In the genomic region with DNA sequence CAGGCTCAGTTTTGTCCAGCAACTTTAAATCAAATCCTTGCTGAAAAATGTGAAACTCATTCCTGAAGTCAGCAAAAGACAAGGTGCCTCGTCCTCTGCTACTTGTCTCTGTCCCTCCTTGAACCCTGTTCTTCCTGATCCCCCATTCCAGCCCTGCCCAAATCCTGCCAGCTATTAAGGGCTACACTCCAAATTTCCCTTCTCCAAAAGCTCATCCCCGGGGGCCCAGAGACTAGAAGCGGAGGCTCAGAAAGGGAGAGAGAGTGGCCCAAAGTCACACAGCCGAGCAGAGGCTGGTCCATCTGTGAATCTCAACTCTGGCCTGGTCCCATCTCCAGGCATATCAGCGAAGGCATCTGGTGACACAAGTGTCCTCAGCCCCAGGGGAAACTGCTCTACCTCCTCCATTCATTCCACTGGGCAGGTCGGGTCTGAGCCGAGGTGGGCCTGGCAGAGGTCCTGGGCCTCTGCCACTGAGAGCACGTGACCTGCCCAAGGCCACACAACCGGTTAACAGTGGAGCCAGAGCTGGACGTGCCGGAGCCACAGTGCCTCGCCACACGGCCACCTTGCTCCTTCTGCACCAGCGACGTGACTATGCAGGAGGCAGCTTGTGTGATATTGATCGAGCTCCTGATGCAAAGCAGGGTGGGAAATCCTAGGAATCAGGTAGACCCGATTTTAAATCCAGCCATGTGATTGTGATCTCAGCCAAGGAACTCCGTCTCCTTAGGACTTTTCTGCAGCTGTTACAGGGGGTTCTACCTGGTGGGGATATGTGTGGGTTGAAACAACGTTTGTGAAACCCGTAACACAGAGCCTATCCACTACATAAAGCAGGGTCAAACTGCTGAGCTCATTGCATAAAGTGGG, we compare ENCODE assay signal across 32 cellular contexts. TPM values are rescaled to one million over a fixed set of nuclear protein-coding genes. Genes with fewer than 3 reads are reported as not detected.
A peak's percentile ranks its signal among the peaks of the same experiment; 100 is the strongest.
DNase-seq lines count a peak whose midpoint lies in the region; ATAC-seq, FAIRE-seq and TF ChIP-seq lines count a peak whose summit lies in the region.
"Had no signal": no experiment of that assay in that cellular context is flagged by ENCODE, and none has a peak within 500 bp of the region (broad histone marks: within the 10 kb centered on the region; RNA-seq: fewer than 3 reads in every experiment).

No MANE protein-coding gene starts in this region.

- TF ChIP-seq POLR2A in HepG2 (IDR thresholded peaks at IDR 0.05; ENCODE audit: insufficient read depth in 1 of 2, low read depth in 2 of 2, low read length in 2 of 2) = 0 out of 4 replicates have a peak, but pooled peaks of 1 of the 2 experiments have one; percentile 49
- no peak for TF ChIP-seq POLR2A in right lobe of liver (IDR thresholded peaks at IDR 0.05)

- H3K27me3 ChIP-seq in HepG2 (ENCODE audit: control insufficient read depth in 1 of 2, insufficient read depth in 2 of 2, low read length in 2 of 2) (no peaks in the 10 kb centered on the region), right lobe of liver (no peaks in the 10 kb centered on the region), lower lobe of right lung (ENCODE audit: low read depth) (no peaks in the 10 kb centered on the region)

- peak; percentile 11 for ATAC-seq in HepG2
- ATAC-seq in right lobe of liver = no peak
- no peak for ATAC-seq in T-cell (replicated peaks in 1 of 4)
- ATAC-seq in stimulated activated naive B cell treated with anti-CD40 and anti-IgM and Interleukin-4, amounts not matched to agents 10 μg/mL and 1 μg/mL and 100 μg/mL, for 72 hours (replicated peaks) = no peak
- no peak for ATAC-seq in lower lobe of right lung
- ATAC-seq: gastroesophageal sphincter, HCT116, left cardiac atrium, PC-3, sciatic nerve had no signal

- H2AFZ ChIP-seq in HepG2 (ENCODE audit: low read length) = no peak overlapping the region

- in situ Hi-C loops in HepG2 (cut with HindIII; ENCODE audit: extremely low pct_ligation_motif_present, low pct_unique_long_range_greater_than_20kb) = no loop called here

- peak overlapping the region; percentile 71 to 84 for H3K27ac Mint-ChIP-seq in T-cell
- peak overlapping the region; percentile 14 for H3K27ac Mint-ChIP-seq in glutamatergic neuron (ENCODE audit: unreplicated experiment)
- H3K27ac Mint-ChIP-seq in stimulated activated naive B cell treated with anti-CD40 and anti-IgM and Interleukin-4, amounts not matched to agents 10 μg/mL and 1 μg/mL and 100 μg/mL, for 72 hours = peak overlapping the region; percentile 83
- H3K27ac Mint-ChIP-seq: type B pancreatic cell had no signal

- FAIRE-seq in HepG2 (lab: Jason Lieb, UNC) = no peak
- FAIRE-seq: bronchial epithelial cell had no signal

- H3K27ac ChIP-seq in HepG2 (ENCODE audit: extremely low read length, insufficient read depth, low read length) (peak overlapping the region; percentile 0), right lobe of liver (no peak overlapping the region), lower lobe of right lung (no peak overlapping the region), RWPE1 (no peak overlapping the region)
- H3K27ac ChIP-seq: gastroesophageal sphincter, prostate gland, SK-N-MC had no signal

- H4K20me1 ChIP-seq in HepG2 (ENCODE audit: insufficient read depth, low read length) = no peaks in the 10 kb centered on the region

- CTCF ChIA-PET in HepG2 (lab: Yijun Ruan, JAX; ENCODE audit: low intra/inter-chr PET ratio, low total read pairs) (no interaction called here), T-cell (lab: Charles Lee) (interaction anchor here in 1 of 2 donors (1.2 kb wide), 1 partner anchor 15 kb away, joined by 3 read pairs; no protein-coding TSS in a partner anchor), RWPE1 (lab: Yijun Ruan, JAX) (interaction anchor here (0.6 kb wide), 1 partner anchor 98 kb away, joined by 7 read pairs; no protein-coding TSS in a partner anchor)

- TSS peak; percentile 19 for BruUV-seq in HepG2 (replicated peaks; lab: Mats Ljungman, UMichigan)

- H3K36me3 ChIP-seq in HepG2 (replicated peaks in 1 of 2; ENCODE audit: control insufficient read depth in 1 of 2, insufficient read depth in 2 of 2, low read length in 2 of 2) = no peaks in the 10 kb centered on the region; a peak in 2 of 5 replicates
- H3K36me3 ChIP-seq in right lobe of liver = no peaks in the 10 kb centered on the region
- H3K36me3 ChIP-seq in lower lobe of right lung = no peaks in the 10 kb centered on the region
- H3K36me3 ChIP-seq: gastroesophageal sphincter, prostate gland had no signal

- peaks cover 100% of the 10 kb centered on the region for H3K4me1 ChIP-seq in HepG2 (ENCODE audit: insufficient read depth, low read length)
- no peaks in the 10 kb centered on the region for H3K4me1 ChIP-seq in right lobe of liver
- no peaks in the 10 kb centered on the region for H3K4me1 ChIP-seq in lower lobe of right lung
- H3K4me1 ChIP-seq: gastroesophageal sphincter, prostate gland had no signal

- 51% methylated on average over 20 of the region's 20 CpGs for WGBS in HepG2 (ENCODE audit: low lambda C conversion rate)
- WGBS in right lobe of liver (ENCODE audit: insufficient coverage, low coverage, low lambda C conversion rate, missing lambda C conversion rate) = 49% methylated on average over 2 of the region's 20 CpGs

- H3K9me3 Mint-ChIP-seq in T-cell = no peaks in the 10 kb centered on the region
- peaks cover 39% of the 10 kb centered on the region for H3K9me3 Mint-ChIP-seq in glutamatergic neuron (ENCODE audit: unreplicated experiment)
- H3K9me3 Mint-ChIP-seq in stimulated activated naive B cell treated with anti-CD40 and anti-IgM and Interleukin-4, amounts not matched to agents 10 μg/mL and 1 μg/mL and 100 μg/mL, for 72 hours = no peaks in the 10 kb centered on the region
- H3K9me3 Mint-ChIP-seq: type B pancreatic cell had no signal

- DNase-seq in HepG2 (ENCODE audit: low spot score) = no peak
- no peak for DNase-seq in right lobe of liver
- DNase-seq in T-cell = no peak
- no peak for DNase-seq in glutamatergic neuron
- DNase-seq in stimulated activated naive B cell treated with anti-CD40 and anti-IgM and Interleukin-4, amounts not matched to agents 10 μg/mL and 1 μg/mL and 100 μg/mL, for 72 hours = no peak
- no peak for DNase-seq in lower lobe of right lung
- DNase-seq in NK-92 (lab: John Stamatoyannopoulos, UW; ENCODE audit: unreplicated experiment) = no peak
- DNase-seq in RWPE1 (ENCODE audit: low spot score) = no peak
- DNase-seq: activated CD4-positive, alpha-beta T cell treated with anti-CD3 and anti-CD28 coated beads for 1 hour; activated naive CD4-positive, alpha-beta T cell treated with Interleukin-2 at 50 U/mL for 16 hours; Calu3; DMS79; effector CD4-positive, alpha-beta T cell; GDM1; hippocampal formation; Karpas-422; left cardiac atrium; mammary epithelial cell; NCI-H1417; NCI-H2029; NCI-H526; NK-92 treated with Interleukin-12 subunit alpha and Interleukin-12 subunit beta, amount 100 ng/mL, for 24 hours; PC-3; stimulated activated CD4-positive, alpha-beta T cell treated with anti-CD3 and anti-CD28 coated beads, Interleukin-4, amount 100 ng/mL, for 1 hour; T-helper 2 cell had no signal

- H3K4me3 ChIP-seq in HepG2 (replicated peaks in 1 of 3; ENCODE audit: insufficient read depth in 1 of 3, low read depth in 2 of 3, low read length in 3 of 3) (no peak overlapping the region), right lobe of liver (no peak overlapping the region), lower lobe of right lung (no peak overlapping the region)
- H3K4me3 ChIP-seq: gastroesophageal sphincter, prostate gland, SK-N-MC had no signal

- no peaks in the 10 kb centered on the region for H3K9me3 ChIP-seq in HepG2 (ENCODE audit: low read length)
- no peaks in the 10 kb centered on the region for H3K9me3 ChIP-seq in right lobe of liver
- no peaks in the 10 kb centered on the region for H3K9me3 ChIP-seq in lower lobe of right lung
- H3K9me3 ChIP-seq: gastroesophageal sphincter, prostate gland had no signal

- no peak for TF ChIP-seq EP300 in HepG2 (IDR thresholded peaks at IDR 0.05; ENCODE audit: low read depth in 2 of 2, low read length in 2 of 2)
- no peak for TF ChIP-seq EP300 in HepG2 (CRISPR knock-in tag; IDR thresholded peaks at IDR 0.05; ENCODE audit: borderline replicate concordance)

- POLR2A ChIA-PET in HepG2 (lab: Yijun Ruan, JAX) (interaction anchor here (0.9 to 6.7 kb wide), 5 partner anchors 10 to 33 kb away, joined by 3 to 124 read pairs (median 4); no protein-coding TSS in a partner anchor), T-cell (lab: Charles Lee) (interaction anchor here in 1 of 2 donors (0.6 kb wide), 1 partner anchor 151 kb away, joined by 3 read pairs; no protein-coding TSS in a partner anchor), RWPE1 (lab: Yijun Ruan, JAX; ENCODE audit: low non-redundant PET) (no interaction called here)

- TF ChIP-seq RAD21 in HepG2 (CRISPR knock-in tag; IDR thresholded peaks at IDR 0.05) = 0 out of 2 replicates have a peak, but pooled peaks have one; percentile 38

- TF ChIP-seq CTCF in HepG2 (CRISPR knock-in tag; IDR thresholded peaks at IDR 0.05) (no peak), right lobe of liver (IDR thresholded peaks at IDR 0.05) (no peak), glutamatergic neuron (IDR thresholded peaks at IDR 0.05; ENCODE audit: partially characterized antibody, unreplicated experiment) (no peak), lower lobe of right lung (IDR thresholded peaks at IDR 0.05) (no peak), RWPE1 (conservative IDR thresholded peaks at IDR 0.05; ENCODE audit: low read depth) (no peak)

- H3K36me3 Mint-ChIP-seq in T-cell = peaks cover 13% of the 10 kb centered on the region
- H3K36me3 Mint-ChIP-seq in glutamatergic neuron (ENCODE audit: unreplicated experiment) = peaks cover 5% of the 10 kb centered on the region
- no peaks in the 10 kb centered on the region for H3K36me3 Mint-ChIP-seq in stimulated activated naive B cell treated with anti-CD40 and anti-IgM and Interleukin-4, amounts not matched to agents 10 μg/mL and 1 μg/mL and 100 μg/mL, for 72 hours
- H3K36me3 Mint-ChIP-seq: type B pancreatic cell had no signal

- H3K4me1 Mint-ChIP-seq in T-cell (peaks cover 78 to 82% (median 79%) of the 10 kb centered on the region in 3 donors), glutamatergic neuron (ENCODE audit: low read depth, unreplicated experiment) (peaks cover 39% of the 10 kb centered on the region)
- H3K4me1 Mint-ChIP-seq in stimulated activated naive B cell treated with anti-CD40 and anti-IgM and Interleukin-4, amounts not matched to agents 10 μg/mL and 1 μg/mL and 100 μg/mL, for 72 hours = peaks cover 31 to 41% of the 10 kb centered on the region in 2 donors

- H3K79me2 ChIP-seq in HepG2 (ENCODE audit: insufficient read depth, low read length) = no peaks in the 10 kb centered on the region

- peak overlapping the region; percentile 42 for H3K4me2 ChIP-seq in HepG2 (ENCODE audit: low read depth, low read length)

- intact Hi-C loops in HepG2 (cut with micrococcal nuclease; ENCODE audit: unreplicated experiment) (no loop called here), right lobe of liver (cut with DNase I) (no loop called here), lower lobe of right lung (cut with DNase I) (no loop called here)

- H3K27me3 Mint-ChIP-seq in T-cell = no peaks in the 10 kb centered on the region
- H3K27me3 Mint-ChIP-seq in glutamatergic neuron (ENCODE audit: unreplicated experiment) = peaks cover 18% of the 10 kb centered on the region
- peaks cover 28 to 39% of the 10 kb centered on the region in 2 donors for H3K27me3 Mint-ChIP-seq in stimulated activated naive B cell treated with anti-CD40 and anti-IgM and Interleukin-4, amounts not matched to agents 10 μg/mL and 1 μg/mL and 100 μg/mL, for 72 hours

- H3K9ac ChIP-seq in HepG2 (ENCODE audit: insufficient read depth, low read depth, low read length) = no peak overlapping the region

- H3K4me3 Mint-ChIP-seq in T-cell (peak overlapping the region in 1 of 3 donors; percentile 32), glutamatergic neuron (ENCODE audit: unreplicated experiment) (no peak overlapping the region)
- H3K4me3 Mint-ChIP-seq in stimulated activated naive B cell treated with anti-CD40 and anti-IgM and Interleukin-4, amounts not matched to agents 10 μg/mL and 1 μg/mL and 100 μg/mL, for 72 hours = no peak overlapping the region
- H3K4me3 Mint-ChIP-seq: type B pancreatic cell had no signal

RNA-seq across cellular contexts. Expression of gene NOL4L, which starts 28.6 kb away (rescaled TPM):
- 16.6 and 16.9 TPM in 2 replicates for total RNA-seq in HepG2 (2016; rRNA removed; fragmentation: Illumina TruSeq; extraction: Trizol)
- total RNA-seq in HepG2 (2016; cell fraction: cytosol; rRNA removed; fragmentation: Illumina TruSeq; extraction: Trizol; ENCODE audit: low read depth) = 19.2 and 19.4 TPM in 2 replicates
- total RNA-seq in HepG2 (2016; cell fraction: insoluble cytoplasmic fraction; rRNA removed; fragmentation: Illumina TruSeq; extraction: Trizol) = 14.6 and 17.1 TPM in 2 replicates
- total RNA-seq in HepG2 (2016; cell fraction: membrane; rRNA removed; fragmentation: Illumina TruSeq; extraction: Trizol) = 21.3 and 24.1 TPM in 2 replicates
- total RNA-seq in HepG2 (2016; cell fraction: nucleus; rRNA removed; fragmentation: Illumina TruSeq; extraction: Trizol) = 21.2 and 22.3 TPM in 2 replicates
- 35.4 and 38.7 TPM in 2 replicates for polyA plus RNA-seq in HepG2 (2011; rRNA removed)
- 16.5 and 20.9 TPM in 2 replicates for polyA plus RNA-seq in HepG2 (2011; cell fraction: cytosol; rRNA removed)
- 91.0 and 107 TPM in 2 replicates for polyA plus RNA-seq in HepG2 (2011; cell fraction: nucleus; rRNA removed)
- polyA plus RNA-seq in HepG2 (2012) = 36.0 and 39.2 TPM in 2 replicates
- polyA plus RNA-seq in HepG2 (2016; cell fraction: cytosol; fragmentation: Illumina TruSeq; extraction: Trizol; ENCODE audit: low read depth) = 35.0 and 39.6 TPM in 2 replicates
- polyA plus RNA-seq in HepG2 (2016; cell fraction: insoluble cytoplasmic fraction; fragmentation: Illumina TruSeq; extraction: Trizol; ENCODE audit: low read depth) = 21.6 and 26.9 TPM in 2 replicates
- 31.2 and 32.6 TPM in 2 replicates for polyA plus RNA-seq in HepG2 (2016; cell fraction: membrane; fragmentation: Illumina TruSeq; extraction: Trizol; ENCODE audit: low read depth)
- polyA plus RNA-seq in HepG2 (2016; cell fraction: nucleus; fragmentation: Illumina TruSeq; extraction: Trizol; ENCODE audit: insufficient read depth, low read depth) = 57.5 and 60.6 TPM in 2 replicates
- polyA minus RNA-seq in HepG2 (2011; rRNA and poly(A)+ RNA removed; ENCODE audit: low replicate concordance) = 6.7 and 47.8 TPM in 2 replicates
- polyA minus RNA-seq in HepG2 (2011; cell fraction: cytosol; rRNA and poly(A)+ RNA removed) = 28.0 and 37.6 TPM in 2 replicates
- 30.5 and 30.6 TPM in 2 replicates for polyA minus RNA-seq in HepG2 (2011; cell fraction: nucleus; rRNA and poly(A)+ RNA removed)
- 1 to 10 TPM; 4.3 to 6.5 (median 5.7) TPM for total RNA-seq in right lobe of liver
- total RNA-seq in T-cell = 10 to 100 TPM; 63.5 to 88.8 (median 74.4) TPM
- total RNA-seq in glutamatergic neuron (ENCODE audit: unreplicated experiment) = 106 TPM
- total RNA-seq in lower lobe of right lung = 14.3 TPM

Comparison
In these comparisons a context has a peak if more than half of its experiments do, and no peak if none do; other contexts are left out.
1. H3K27ac Mint-ChIP-seq: peak in every context shown above with its lines; median percentile 83 in stimulated activated naive B cell treated with anti-CD40 and anti-IgM and Interleukin-4, amounts not matched to agents 10 μg/mL and 1 μg/mL and 100 μg/mL, for 72 hours; 78 in T-cell; 14 in glutamatergic neuron.